ENCODE assay signal across 8 cellular contexts in the genomic region with DNA sequence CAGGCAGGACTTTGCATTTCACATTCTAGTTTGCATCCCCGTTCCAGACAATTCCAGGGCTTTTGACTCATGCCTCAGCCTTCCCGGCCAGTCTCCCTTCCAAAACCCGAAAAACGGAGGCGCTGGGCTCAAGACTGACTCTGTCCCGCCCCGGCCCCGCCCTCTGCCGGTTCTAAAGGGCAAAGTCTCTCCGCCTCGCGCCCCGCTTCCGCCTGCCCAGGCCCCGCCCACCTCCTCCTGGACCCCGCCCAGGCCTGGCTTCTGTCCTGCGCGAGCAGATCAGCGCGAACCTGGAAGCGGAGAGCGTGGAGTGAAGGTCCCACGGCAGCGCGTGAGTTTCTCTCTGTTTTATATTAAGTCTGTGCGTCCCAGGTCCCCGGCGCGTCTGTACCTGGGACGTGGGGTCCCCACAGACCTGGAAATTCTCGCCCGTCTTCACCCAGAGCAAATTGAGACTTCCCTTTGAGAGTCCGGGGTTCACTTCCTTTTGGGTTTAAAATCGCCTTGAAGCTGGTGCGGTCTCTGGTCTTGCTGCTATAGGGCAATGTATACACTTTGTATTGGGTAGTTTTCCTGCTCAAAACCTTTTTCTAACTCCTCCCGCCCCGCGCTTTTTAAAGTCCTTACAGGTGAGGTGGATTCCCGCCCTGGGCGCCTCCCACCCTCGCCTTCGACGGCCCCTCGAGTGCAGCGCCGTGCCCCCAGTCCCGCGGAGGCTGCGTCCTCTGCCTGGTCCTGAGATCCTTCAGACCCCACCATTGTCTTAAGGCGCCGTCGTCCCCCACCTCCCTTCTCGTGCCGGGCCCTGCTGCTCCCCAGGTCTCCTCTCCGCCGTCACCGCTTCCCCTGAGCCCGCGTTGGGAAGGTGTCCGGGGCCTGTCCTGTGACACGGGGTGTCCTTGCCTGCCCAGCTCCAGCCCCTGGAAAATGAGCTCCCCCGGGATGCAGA. TPM values are rescaled to one million over a fixed set of nuclear protein-coding genes. Genes with fewer than 3 reads are reported as not detected.
DNase-seq lines count a peak whose midpoint lies in the region; ATAC-seq, FAIRE-seq and TF ChIP-seq lines count a peak whose summit lies in the region.

No MANE protein-coding gene starts in this region.

- H3K4me2 ChIP-seq in neural cell (ENCODE audit: low read length), result peak overlapping the region; percentile 94

- no peaks in the 10 kb centered on the region for H3K9me2 ChIP-seq in neural cell (ENCODE audit: insufficient read depth, low read length)

- H3F3A ChIP-seq in neural cell (ENCODE audit: insufficient read depth, low read length, poor library complexity, severe bottlenecking), result no peaks in the 10 kb centered on the region

- peak; percentile 90 for ATAC-seq in GM21717 (IDR thresholded peaks at IDR 0.05; ENCODE audit: unreplicated experiment)
- ATAC-seq in stimulated activated naive CD8-positive, alpha-beta T cell treated with anti-CD3 and anti-CD28 coated beads, Interleukin-15, Interleukin-2, amounts not matched to agents 100 U/mL and 50 U/mL, for 24 hours, result peak; percentile 99

- peak; percentile 48 for FAIRE-seq in RCC 7860 (lab: Jason Lieb, UNC)

- no peak overlapping the region for H3K27ac ChIP-seq in neural cell (ENCODE audit: low read length)

- TF ChIP-seq RAD21 in neural cell (conservative IDR thresholded peaks at IDR 0.05), result no peak

- peak overlapping the region; percentile 84 for H3K4me3 ChIP-seq in fibroblast of villous mesenchyme (ENCODE audit: low read depth, low read length)
- peak overlapping the region; percentile 76 for H3K4me3 ChIP-seq in neural cell (ENCODE audit: low read length)

- H3K36me3 ChIP-seq in neural cell (ENCODE audit: insufficient read depth, low read length), result no peaks in the 10 kb centered on the region

- peak overlapping the region; percentile 42 for H3K9ac ChIP-seq in neural cell (ENCODE audit: low read length)

- H3K9me3 ChIP-seq in neural cell (ENCODE audit: low read length), result no peaks in the 10 kb centered on the region

- DNase-seq in DMS79 treated with DMSO at 0.1 percent for 48 hours (lab: John Stamatoyannopoulos, UW) (peak; percentile 77), KBM-7 (peak; percentile 86), RCC 7860 (ENCODE audit: low spot score) (peak; percentile 68), fibroblast of villous mesenchyme (ENCODE audit: low read depth) (peak; percentile 91)
- peak; percentile 91 for DNase-seq in activated T-helper 9 cell treated with anti-CD3 and anti-CD28 coated beads, Interleukin-2, amount 50 U/mL, for 16 hours (ENCODE audit: low read depth)
- peak; percentile 96 for DNase-seq in stimulated activated naive CD8-positive, alpha-beta T cell treated with anti-CD3 and anti-CD28 coated beads, Interleukin-15, Interleukin-2, amounts not matched to agents 100 U/mL and 50 U/mL, for 24 hours

- peak overlapping the region; percentile 37 for H2AFZ ChIP-seq in neural cell (ENCODE audit: low read depth, low read length)

- no peaks in the 10 kb centered on the region for H3K79me2 ChIP-seq in neural cell (replicated peaks; ENCODE audit: insufficient read depth, low read length)

- H3K27me3 ChIP-seq in neural cell (ENCODE audit: insufficient read depth, low read depth, low read length), result no peaks in the 10 kb centered on the region

- no peak for TF ChIP-seq EP300 in neural cell (conservative IDR thresholded peaks at IDR 0.05; ENCODE audit: poor library complexity, severe bottlenecking)

- no peaks in the 10 kb centered on the region for H4K20me1 ChIP-seq in neural cell (ENCODE audit: insufficient read depth)

- peak; percentile 39 for TF ChIP-seq CTCF in fibroblast of villous mesenchyme (IDR thresholded peaks at IDR 0.05; ENCODE audit: insufficient read depth, low read depth, low read length)
- TF ChIP-seq CTCF in neural cell (IDR thresholded peaks at IDR 0.05; ENCODE audit: poor library complexity, severe bottlenecking), result peak; percentile 54

- in situ Hi-C loops in KBM-7 (cut with MboI; ENCODE audit: low pct_unique_long_range_greater_than_20kb, low sequenced_read_pairs), result no loop called here

TF ChIP-seq in neural cell, 6 proteins besides CTCF, POLR2A, EP300 and RAD21:
- TF ChIP-seq TAF1 (IDR thresholded peaks at IDR 0.05; ENCODE audit: low read depth) (no peak), MXI1 (conservative IDR thresholded peaks at IDR 0.05; ENCODE audit: poor library complexity, severe bottlenecking) (peak; percentile 64)

RNA-seq across cellular contexts. Expression of a gene that starts 31.2 kb away (rescaled TPM):
- total RNA-seq in fibroblast of villous mesenchyme, result 10.6 and 17.7 TPM in 2 replicates
- polyA plus RNA-seq in neural cell, result 8.0 and 8.1 TPM in 2 replicates
- 26.1 and 29.8 TPM in 2 replicates for polyA minus RNA-seq in neural cell

RNA-seq across cellular contexts. Expression of a gene that starts 36.9 kb away (rescaled TPM):
- 39.3 and 47.1 TPM in 2 replicates for total RNA-seq in fibroblast of villous mesenchyme
- polyA plus RNA-seq in neural cell, result 69.3 and 100.0 TPM in 2 replicates
- 37.3 and 40.6 TPM in 2 replicates for polyA minus RNA-seq in neural cell
